Comparison of ENCODE assay signal across 1 cellular context in genomic region chr1:229342902-229343587, GRCh38.
TF ChIP-seq lines count a peak whose summit lies in the region.

Gene CCSAP (minus strand): TSS chr1:229343047. CDS start chr1:229342465, 582 bp downstream.

TF ChIP-seq in HEK293, 187 proteins besides CTCF, POLR2A, EP300 and RAD21 (continued from another document and continues in another):
- TF ChIP-seq, protein P1, sequence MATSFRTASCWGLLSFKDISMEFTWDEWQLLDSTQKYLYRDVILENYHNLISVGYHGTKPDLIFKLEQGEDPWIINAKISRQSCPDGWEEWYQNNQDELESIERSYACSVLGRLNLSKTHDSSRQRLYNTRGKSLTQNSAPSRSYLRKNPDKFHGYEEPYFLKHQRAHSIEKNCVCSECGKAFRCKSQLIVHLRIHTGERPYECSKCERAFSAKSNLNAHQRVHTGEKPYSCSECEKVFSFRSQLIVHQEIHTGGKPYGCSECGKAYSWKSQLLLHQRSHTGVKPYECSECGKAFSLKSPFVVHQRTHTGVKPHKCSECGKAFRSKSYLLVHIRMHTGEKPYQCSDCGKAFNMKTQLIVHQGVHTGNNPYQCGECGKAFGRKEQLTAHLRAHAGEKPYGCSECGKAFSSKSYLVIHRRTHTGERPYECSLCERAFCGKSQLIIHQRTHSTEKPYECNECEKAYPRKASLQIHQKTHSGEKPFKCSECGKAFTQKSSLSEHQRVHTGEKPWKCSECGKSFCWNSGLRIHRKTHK (tag by site-specific recombination; IDR thresholded peaks at IDR 0.05) = no peak
- TF ChIP-seq GLI2 (tag by site-specific recombination; IDR thresholded peaks at IDR 0.05; ENCODE audit: borderline replicate concordance, low read depth) (no peak), ZBTB48 (tag by site-specific recombination; IDR thresholded peaks at IDR 0.05) (peak; percentile 97), ZNF335 (tag by site-specific recombination; conservative IDR thresholded peaks at IDR 0.05) (0 out of 2 replicates have a peak, but pooled peaks have one; percentile 69), ZNF548 (tag by site-specific recombination; IDR thresholded peaks at IDR 0.05) (no peak), ZFP69B (tag by site-specific recombination; IDR thresholded peaks at IDR 0.05) (peak; percentile 99), ZNF626 (tag by site-specific recombination; IDR thresholded peaks at IDR 0.05) (0 out of 2 replicates have a peak, but pooled peaks have one; percentile 28), ZNF169 (tag by site-specific recombination; IDR thresholded peaks at IDR 0.05) (no peak), ZBTB11 (tag by site-specific recombination; conservative IDR thresholded peaks at IDR 0.05; ENCODE audit: low read depth) (no peak; the same call in 1 of the 2 replicates), OSR2 (tag by site-specific recombination; IDR thresholded peaks at IDR 0.05) (peak; percentile 41), ZNF621 (tag by site-specific recombination; IDR thresholded peaks at IDR 0.05) (no peak), WT1 (tag by site-specific recombination; IDR thresholded peaks at IDR 0.05) (peak; percentile 78), ZNF391 (tag by site-specific recombination; IDR thresholded peaks at IDR 0.05; ENCODE audit: borderline replicate concordance, low read depth) (peak; percentile 42; the same call in 1 of the 2 replicates), ZNF544 (tag by site-specific recombination; IDR thresholded peaks at IDR 0.05) (no peak), KLF16 (tag by site-specific recombination; IDR thresholded peaks at IDR 0.05) (peak; percentile 44), SCRT1 (tag by site-specific recombination; IDR thresholded peaks at IDR 0.05; ENCODE audit: borderline replicate concordance) (peak; percentile 79; the same call in 1 of the 2 replicates), ZNF324 (tag by site-specific recombination; IDR thresholded peaks at IDR 0.05) (no peak), ZNF146 (tag by site-specific recombination; IDR thresholded peaks at IDR 0.05) (no peak), YY2 (tag by site-specific recombination; IDR thresholded peaks at IDR 0.05) (0 out of 2 replicates have a peak, but pooled peaks have one; percentile 23), ZNF10 (tag by site-specific recombination; IDR thresholded peaks at IDR 0.05) (0 out of 2 replicates have a peak, but pooled peaks have one; percentile 27), FEZF1 (tag by site-specific recombination; IDR thresholded peaks at IDR 0.05) (no peak), KLF8 (tag by site-specific recombination; IDR thresholded peaks at IDR 0.05) (peak; percentile 33; the same call in 1 of the 2 replicates), GLIS2 (tag by site-specific recombination; IDR thresholded peaks at IDR 0.05) (peak; percentile 98), ZNF16 (tag by site-specific recombination; IDR thresholded peaks at IDR 0.05; ENCODE audit: low read depth) (no peak), ZNF701 (tag by site-specific recombination; IDR thresholded peaks at IDR 0.05) (no peak), ZNF214 (tag by site-specific recombination; IDR thresholded peaks at IDR 0.05; ENCODE audit: borderline replicate concordance) (no peak), ZNF223 (tag by site-specific recombination; IDR thresholded peaks at IDR 0.05) (0 out of 2 replicates have a peak, but pooled peaks have one; percentile 20), PRDM1 (tag by site-specific recombination; IDR thresholded peaks at IDR 0.05) (no peak), ZSCAN30 (tag by site-specific recombination; IDR thresholded peaks at IDR 0.05) (peak; percentile 74), KLF17 (tag by site-specific recombination; IDR thresholded peaks at IDR 0.05) (peak; percentile 11; the same call in 1 of the 2 replicates), ZSCAN5A (tag by site-specific recombination; IDR thresholded peaks at IDR 0.05) (peak; percentile 11; the same call in 1 of the 2 replicates), ZNF114 (tag by site-specific recombination; IDR thresholded peaks at IDR 0.05) (no peak), ZNF792 (tag by site-specific recombination; IDR thresholded peaks at IDR 0.05) (no peak; the same call in 1 of the 2 replicates), KLF7 (tag by site-specific recombination; IDR thresholded peaks at IDR 0.05; ENCODE audit: borderline replicate concordance) (no peak), YY1 (tag by site-specific recombination; IDR thresholded peaks at IDR 0.05) (peak; percentile 83), HOXC10 (CRISPR knock-in tag; IDR thresholded peaks at IDR 0.05) (0 out of 2 replicates have a peak, but pooled peaks have one; percentile 65), ZNF202 (tag by site-specific recombination; IDR thresholded peaks at IDR 0.05; ENCODE audit: borderline replicate concordance) (no peak), ZNF843 (tag by site-specific recombination; IDR thresholded peaks at IDR 0.05) (no peak; the same call in 1 of the 2 replicates), ZNF76 (tag by site-specific recombination; IDR thresholded peaks at IDR 0.05; ENCODE audit: borderline replicate concordance, low read depth) (peak; percentile 74; the same call in 1 of the 2 replicates), ZNF280C (tag by site-specific recombination; IDR thresholded peaks at IDR 0.05) (no peak), TRIM28 (IDR thresholded peaks at IDR 0.05; ENCODE audit: borderline replicate concordance, low read length) (no peak; the same call in 1 of the 2 replicates), ZNF501 (tag by site-specific recombination; IDR thresholded peaks at IDR 0.05) (peak; percentile 12; the same call in 1 of the 2 replicates)
- TF ChIP-seq, protein P2, sequence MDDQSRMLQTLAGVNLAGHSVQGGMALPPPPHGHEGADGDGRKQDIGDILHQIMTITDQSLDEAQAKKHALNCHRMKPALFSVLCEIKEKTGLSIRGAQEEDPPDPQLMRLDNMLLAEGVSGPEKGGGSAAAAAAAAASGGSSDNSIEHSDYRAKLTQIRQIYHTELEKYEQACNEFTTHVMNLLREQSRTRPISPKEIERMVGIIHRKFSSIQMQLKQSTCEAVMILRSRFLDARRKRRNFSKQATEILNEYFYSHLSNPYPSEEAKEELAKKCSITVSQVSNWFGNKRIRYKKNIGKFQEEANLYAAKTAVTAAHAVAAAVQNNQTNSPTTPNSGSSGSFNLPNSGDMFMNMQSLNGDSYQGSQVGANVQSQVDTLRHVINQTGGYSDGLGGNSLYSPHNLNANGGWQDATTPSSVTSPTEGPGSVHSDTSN (CRISPR knock-in tag; IDR thresholded peaks at IDR 0.05) = peak; percentile 37
- TF ChIP-seq, protein P3, sequence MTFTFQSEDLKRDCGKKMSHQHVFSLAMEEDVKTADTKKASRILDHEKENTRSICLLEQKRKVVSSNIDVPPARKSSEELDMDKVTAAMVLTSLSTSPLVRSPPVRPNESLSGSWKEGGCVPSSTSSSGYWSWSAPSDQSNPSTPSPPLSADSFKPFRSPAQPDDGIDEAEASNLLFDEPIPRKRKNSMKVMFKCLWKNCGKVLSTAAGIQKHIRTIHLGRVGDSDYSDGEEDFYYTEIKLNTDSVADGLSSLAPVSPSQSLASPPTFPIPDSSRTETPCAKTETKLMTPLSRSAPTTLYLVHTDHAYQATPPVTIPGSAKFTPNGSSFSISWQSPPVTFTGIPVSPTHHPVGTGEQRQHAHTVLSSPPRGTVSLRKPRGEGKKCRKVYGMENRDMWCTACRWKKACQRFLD (tag by site-specific recombination; IDR thresholded peaks at IDR 0.05) = no peak
- TF ChIP-seq, protein P4, sequence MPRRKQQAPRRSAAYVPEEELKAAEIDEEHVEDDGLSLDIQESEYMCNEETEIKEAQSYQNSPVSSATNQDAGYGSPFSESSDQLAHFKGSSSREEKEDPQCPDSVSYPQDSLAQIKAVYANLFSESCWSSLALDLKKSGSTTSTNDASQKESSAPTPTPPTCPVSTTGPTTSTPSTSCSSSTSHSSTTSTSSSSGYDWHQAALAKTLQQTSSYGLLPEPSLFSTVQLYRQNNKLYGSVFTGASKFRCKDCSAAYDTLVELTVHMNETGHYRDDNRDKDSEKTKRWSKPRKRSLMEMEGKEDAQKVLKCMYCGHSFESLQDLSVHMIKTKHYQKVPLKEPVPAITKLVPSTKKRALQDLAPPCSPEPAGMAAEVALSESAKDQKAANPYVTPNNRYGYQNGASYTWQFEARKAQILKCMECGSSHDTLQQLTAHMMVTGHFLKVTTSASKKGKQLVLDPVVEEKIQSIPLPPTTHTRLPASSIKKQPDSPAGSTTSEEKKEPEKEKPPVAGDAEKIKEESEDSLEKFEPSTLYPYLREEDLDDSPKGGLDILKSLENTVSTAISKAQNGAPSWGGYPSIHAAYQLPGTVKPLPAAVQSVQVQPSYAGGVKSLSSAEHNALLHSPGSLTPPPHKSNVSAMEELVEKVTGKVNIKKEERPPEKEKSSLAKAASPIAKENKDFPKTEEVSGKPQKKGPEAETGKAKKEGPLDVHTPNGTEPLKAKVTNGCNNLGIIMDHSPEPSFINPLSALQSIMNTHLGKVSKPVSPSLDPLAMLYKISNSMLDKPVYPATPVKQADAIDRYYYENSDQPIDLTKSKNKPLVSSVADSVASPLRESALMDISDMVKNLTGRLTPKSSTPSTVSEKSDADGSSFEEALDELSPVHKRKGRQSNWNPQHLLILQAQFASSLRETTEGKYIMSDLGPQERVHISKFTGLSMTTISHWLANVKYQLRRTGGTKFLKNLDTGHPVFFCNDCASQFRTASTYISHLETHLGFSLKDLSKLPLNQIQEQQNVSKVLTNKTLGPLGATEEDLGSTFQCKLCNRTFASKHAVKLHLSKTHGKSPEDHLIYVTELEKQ (tag by site-specific recombination; IDR thresholded peaks at IDR 0.05; ENCODE audit: borderline replicate concordance) = no peak
- TF ChIP-seq, protein P5, sequence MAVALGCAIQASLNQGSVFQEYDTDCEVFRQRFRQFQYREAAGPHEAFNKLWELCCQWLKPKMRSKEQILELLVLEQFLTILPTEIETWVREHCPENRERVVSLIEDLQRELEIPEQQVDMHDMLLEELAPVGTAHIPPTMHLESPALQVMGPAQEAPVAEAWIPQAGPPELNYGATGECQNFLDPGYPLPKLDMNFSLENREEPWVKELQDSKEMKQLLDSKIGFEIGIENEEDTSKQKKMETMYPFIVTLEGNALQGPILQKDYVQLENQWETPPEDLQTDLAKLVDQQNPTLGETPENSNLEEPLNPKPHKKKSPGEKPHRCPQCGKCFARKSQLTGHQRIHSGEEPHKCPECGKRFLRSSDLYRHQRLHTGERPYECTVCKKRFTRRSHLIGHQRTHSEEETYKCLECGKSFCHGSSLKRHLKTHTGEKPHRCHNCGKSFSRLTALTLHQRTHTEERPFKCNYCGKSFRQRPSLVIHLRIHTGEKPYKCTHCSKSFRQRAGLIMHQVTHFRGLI (tag by site-specific recombination; IDR thresholded peaks at IDR 0.05) = peak; percentile 32; the same call in 1 of the 2 replicates
